ENCODE assay signal across 1 cellular context in genomic region chr3:25664810-25665645, GRCh38.
TF ChIP-seq lines count a peak whose summit lies in the region.

Gene TOP2B, minus strand, starts transcription at chr3:25664907. Its CDS starts 610 bp downstream, at chr3:25664297.

TF ChIP-seq in HEK293, 187 proteins besides CTCF, POLR2A, EP300 and RAD21 (continued from another document and continues in another):
- no peak for TF ChIP-seq ZNF513 (tag by site-specific recombination; IDR thresholded peaks at IDR 0.05)
- TF ChIP-seq ZNF670 (tag by site-specific recombination; IDR thresholded peaks at IDR 0.05; ENCODE audit: low read depth) = no peak
- TF ChIP-seq ZNF621 (tag by site-specific recombination; IDR thresholded peaks at IDR 0.05) = no peak
- no peak for TF ChIP-seq ZNF10 (tag by site-specific recombination; IDR thresholded peaks at IDR 0.05)
- TF ChIP-seq ZNF114 (tag by site-specific recombination; IDR thresholded peaks at IDR 0.05) = no peak
- peak; percentile 91 for TF ChIP-seq SP2 (tag by site-specific recombination; IDR thresholded peaks at IDR 0.05)
- TF ChIP-seq ZNF585B (tag by site-specific recombination; IDR thresholded peaks at IDR 0.05) = no peak
- TF ChIP-seq ZNF174 (tag by site-specific recombination; IDR thresholded peaks at IDR 0.05) = no peak
- no peak for TF ChIP-seq HIC1 (tag by site-specific recombination; IDR thresholded peaks at IDR 0.05)
- TF ChIP-seq GLIS2 (tag by site-specific recombination; IDR thresholded peaks at IDR 0.05) = peak; percentile 42; the same call in 1 of the 2 replicates
- TF ChIP-seq KLF16 (tag by site-specific recombination; IDR thresholded peaks at IDR 0.05) = no peak
- TF ChIP-seq ZNF626 (tag by site-specific recombination; IDR thresholded peaks at IDR 0.05) = no peak
- TF ChIP-seq ZNF596 (tag by site-specific recombination; IDR thresholded peaks at IDR 0.05) = no peak
- no peak for TF ChIP-seq ZNF747 (tag by site-specific recombination; IDR thresholded peaks at IDR 0.05)
- TF ChIP-seq ZNF133 (tag by site-specific recombination; IDR thresholded peaks at IDR 0.05) = no peak
- TF ChIP-seq ZBTB26 (tag by site-specific recombination; optimal IDR thresholded peaks at IDR 0.05) = no peak
- no peak for TF ChIP-seq ZNF639 (tag by site-specific recombination; IDR thresholded peaks at IDR 0.05)
- no peak for TF ChIP-seq ZNF704 (tag by site-specific recombination; IDR thresholded peaks at IDR 0.05)
- no peak for TF ChIP-seq ZNF311 (tag by site-specific recombination; IDR thresholded peaks at IDR 0.05; ENCODE audit: borderline replicate concordance)
- no peak for TF ChIP-seq ZNF148 (tag by site-specific recombination; IDR thresholded peaks at IDR 0.05; ENCODE audit: borderline replicate concordance)
- no peak for TF ChIP-seq ZBTB49 (tag by site-specific recombination; IDR thresholded peaks at IDR 0.05; ENCODE audit: low read depth)
- TF ChIP-seq ZNF837 (tag by site-specific recombination; IDR thresholded peaks at IDR 0.05) = no peak
- no peak for TF ChIP-seq ZNF18 (tag by site-specific recombination; IDR thresholded peaks at IDR 0.05)
- TF ChIP-seq ZNF768 (tag by site-specific recombination; IDR thresholded peaks at IDR 0.05) = no peak
- no peak for TF ChIP-seq ZNF658 (tag by site-specific recombination; IDR thresholded peaks at IDR 0.05)
- TF ChIP-seq ZBTB7A (tag by site-specific recombination; IDR thresholded peaks at IDR 0.05; ENCODE audit: low read depth) = no peak
- no peak for TF ChIP-seq MZF1 (tag by site-specific recombination; IDR thresholded peaks at IDR 0.05; ENCODE audit: borderline replicate concordance)
- TF ChIP-seq ZNF37A (tag by site-specific recombination; IDR thresholded peaks at IDR 0.05) = no peak
- no peak for TF ChIP-seq ZNF404 (tag by site-specific recombination; IDR thresholded peaks at IDR 0.05)
- 0 out of 2 replicates have a peak, but pooled peaks have one; percentile 36 for TF ChIP-seq ZNF843 (tag by site-specific recombination; IDR thresholded peaks at IDR 0.05)
- TF ChIP-seq ZNF707 (tag by site-specific recombination; IDR thresholded peaks at IDR 0.05) = no peak
- TF ChIP-seq ZNF624 (tag by site-specific recombination; IDR thresholded peaks at IDR 0.05) = no peak
- TF ChIP-seq ZNF362 (tag by site-specific recombination; IDR thresholded peaks at IDR 0.05) = no peak
- no peak for TF ChIP-seq ZNF792 (tag by site-specific recombination; IDR thresholded peaks at IDR 0.05)
- 0 out of 2 replicates have a peak, but pooled peaks have one; percentile 12 for TF ChIP-seq ZBTB17 (tag by site-specific recombination; IDR thresholded peaks at IDR 0.05)
- TF ChIP-seq KLF8 (tag by site-specific recombination; IDR thresholded peaks at IDR 0.05) = no peak
- TF ChIP-seq ZBTB20 (tag by site-specific recombination; IDR thresholded peaks at IDR 0.05) = peak; percentile 28; the same call in 1 of the 2 replicates
- 0 out of 2 replicates have a peak, but pooled peaks have one; percentile 9 for TF ChIP-seq ZIC2 (tag by site-specific recombination; IDR thresholded peaks at IDR 0.05)
- peak; percentile 86 for TF ChIP-seq PATZ1 (tag by site-specific recombination; IDR thresholded peaks at IDR 0.05)
- no peak for TF ChIP-seq ZNF214 (tag by site-specific recombination; IDR thresholded peaks at IDR 0.05; ENCODE audit: borderline replicate concordance)
- TF ChIP-seq OVOL3 (tag by site-specific recombination; IDR thresholded peaks at IDR 0.05) = no peak
- TF ChIP-seq ZEB2 (tag by site-specific recombination; IDR thresholded peaks at IDR 0.05) = 0 out of 2 replicates have a peak, but pooled peaks have one; percentile 34
- TF ChIP-seq ZBTB48 (tag by site-specific recombination; IDR thresholded peaks at IDR 0.05) = no peak
- no peak for TF ChIP-seq ZNF221 (tag by site-specific recombination; IDR thresholded peaks at IDR 0.05; ENCODE audit: borderline replicate concordance)
- TF ChIP-seq MEIS1 (CRISPR knock-in tag; IDR thresholded peaks at IDR 0.05; ENCODE audit: borderline replicate concordance) = no peak
- TF ChIP-seq ZFHX2 (tag by site-specific recombination; conservative IDR thresholded peaks at IDR 0.05) = peak; percentile 51
- no peak for TF ChIP-seq ZNF155 (tag by site-specific recombination; IDR thresholded peaks at IDR 0.05)
- no peak for TF ChIP-seq SCRT1 (tag by site-specific recombination; IDR thresholded peaks at IDR 0.05; ENCODE audit: borderline replicate concordance)
- TF ChIP-seq KLF10 (tag by site-specific recombination; IDR thresholded peaks at IDR 0.05) = peak; percentile 44; the same call in 1 of the 2 replicates
